In genomic region chr12:56129210-56129691, GRCh38 we compare ENCODE assay signal across 8 cellular contexts. TPM values are rescaled to one million over a fixed set of nuclear protein-coding genes. Genes with fewer than 3 reads are reported as not detected.
DNase-seq lines count a peak whose midpoint lies in the region; ATAC-seq and TF ChIP-seq lines count a peak whose summit lies in the region.

No MANE protein-coding gene starts in this region.

- peaks cover 53 to 56% of the 10 kb centered on the region in 2 donors for H3K4me1 Mint-ChIP-seq in natural killer cell treated with Interleukin-12 subunit alpha and Interleukin-12 subunit beta and Interleukin-15 and Interleukin-18, amount 100 ng/mL, for 72 hours (ENCODE audit: low read depth in 2 of 2)

- H3K27ac ChIP-seq in DND-41 (ENCODE audit: low read length), result peak overlapping the region; percentile 79
- H3K27ac ChIP-seq in OCI-LY3 (ENCODE audit: low read length), result no peak overlapping the region
- peak overlapping the region; percentile 94 to 98 (median 98) for H3K27ac ChIP-seq in esophagus muscularis mucosa (replicated peaks in 1 of 4)
- H3K27ac ChIP-seq in temporal lobe (ENCODE audit: low read depth, low read length), result peak overlapping the region; percentile 67

- H3K9me3 ChIP-seq in DND-41 (ENCODE audit: insufficient read depth, low read length, severe bottlenecking), result peaks cover 6% of the 10 kb centered on the region
- H3K9me3 ChIP-seq in HAP-1, result no peaks in the 10 kb centered on the region
- no peaks in the 10 kb centered on the region for H3K9me3 ChIP-seq in OCI-LY3 (ENCODE audit: insufficient read depth, low read length)
- no peaks in the 10 kb centered on the region for H3K9me3 ChIP-seq in esophagus muscularis mucosa

- peak overlapping the region; percentile 92 to 94 for H3K27ac Mint-ChIP-seq in natural killer cell treated with Interleukin-12 subunit alpha and Interleukin-12 subunit beta and Interleukin-15 and Interleukin-18, amount 100 ng/mL, for 72 hours

- H3K36me3 Mint-ChIP-seq in natural killer cell treated with Interleukin-12 subunit alpha and Interleukin-12 subunit beta and Interleukin-15 and Interleukin-18, amount 100 ng/mL, for 72 hours, result peaks cover 19% of the 10 kb centered on the region

- H3K9me3 Mint-ChIP-seq in natural killer cell treated with Interleukin-12 subunit alpha and Interleukin-12 subunit beta and Interleukin-15 and Interleukin-18, amount 100 ng/mL, for 72 hours, result no peaks in the 10 kb centered on the region

- DNase-seq in DND-41 (peak; percentile 86), HAP-1 (ENCODE audit: low spot score in 2 of 2) (peak; percentile 78 to 85), esophagus muscularis mucosa (ENCODE audit: extremely low spot score) (no peak)
- peak; percentile 78 for DNase-seq in activated T-cell treated with anti-CD3 and anti-CD28 coated beads, Interleukin-2, amount 50 U/mL, for 1 hour
- DNase-seq in natural killer cell treated with Interleukin-12 subunit alpha and Interleukin-12 subunit beta and Interleukin-15 and Interleukin-18, amount 100 ng/mL, for 72 hours (ENCODE audit: low spot score), result peak; percentile 90

- no peaks in the 10 kb centered on the region for H3K27me3 ChIP-seq in DND-41 (ENCODE audit: insufficient read depth, low read length, poor library complexity)
- H3K27me3 ChIP-seq in HAP-1 (ENCODE audit: low read depth), result no peaks in the 10 kb centered on the region
- H3K27me3 ChIP-seq in OCI-LY3 (ENCODE audit: low read depth, low read length), result no peaks in the 10 kb centered on the region
- H3K27me3 ChIP-seq in esophagus muscularis mucosa, result no peaks in the 10 kb centered on the region

- H3K9ac ChIP-seq in DND-41 (ENCODE audit: low read depth, low read length) (peak overlapping the region; percentile 66), OCI-LY3 (ENCODE audit: low read length) (peak overlapping the region; percentile 94)

- no peaks in the 10 kb centered on the region for H3K27me3 Mint-ChIP-seq in natural killer cell treated with Interleukin-12 subunit alpha and Interleukin-12 subunit beta and Interleukin-15 and Interleukin-18, amount 100 ng/mL, for 72 hours

- TF ChIP-seq EP300 in esophagus muscularis mucosa (IDR thresholded peaks at IDR 0.05), result no peak

- H2AFZ ChIP-seq in DND-41 (ENCODE audit: low read depth, low read length) (peak overlapping the region; percentile 79), OCI-LY3 (ENCODE audit: low read depth, low read length) (no peak overlapping the region)

- H4K20me1 ChIP-seq in DND-41 (ENCODE audit: insufficient read depth, low read length) (no peaks in the 10 kb centered on the region), OCI-LY3 (ENCODE audit: insufficient read depth, low read length) (no peaks in the 10 kb centered on the region)

- peaks cover 40% of the 10 kb centered on the region for H3K36me3 ChIP-seq in DND-41 (ENCODE audit: insufficient read depth, low read length)
- peaks cover 42% of the 10 kb centered on the region for H3K36me3 ChIP-seq in HAP-1 (replicated peaks)
- H3K36me3 ChIP-seq in OCI-LY3 (replicated peaks; ENCODE audit: low read depth, low read length), result peaks cover 36% of the 10 kb centered on the region
- H3K36me3 ChIP-seq in esophagus muscularis mucosa, result peaks cover 28 to 43% (median 40%) of the 10 kb centered on the region in 4 donors

- H3K4me2 ChIP-seq in DND-41 (ENCODE audit: insufficient read depth, low read length), result peak overlapping the region; percentile 90
- peak overlapping the region; percentile 86 for H3K4me2 ChIP-seq in OCI-LY3 (ENCODE audit: low read length)

- H3K4me1 ChIP-seq in DND-41 (ENCODE audit: insufficient read depth, low read length), result peaks cover 57% of the 10 kb centered on the region
- peaks cover 18% of the 10 kb centered on the region for H3K4me1 ChIP-seq in HAP-1
- H3K4me1 ChIP-seq in OCI-LY3 (ENCODE audit: low read length), result peaks cover 29% of the 10 kb centered on the region
- H3K4me1 ChIP-seq in esophagus muscularis mucosa, result peaks cover 37 to 53% (median 49%) of the 10 kb centered on the region in 4 donors

- intact Hi-C loops in esophagus muscularis mucosa (cut with DNase I), result loop anchor here (10.0 kb wide), 2 partner anchors 336 to 506 kb away; partner anchors contain the start of genes BAZ2A and SPRYD4

- ATAC-seq in DND-41 (ENCODE audit: insufficient read depth, low read depth) (peak; percentile 54), GM21360 (IDR thresholded peaks at IDR 0.05; ENCODE audit: unreplicated experiment) (no peak)
- peak; percentile 64 to 66 for ATAC-seq in natural killer cell treated with Interleukin-12 subunit alpha and Interleukin-12 subunit beta and Interleukin-15 and Interleukin-18, amount 100 ng/mL, for 72 hours

- H3K4me3 Mint-ChIP-seq in natural killer cell treated with Interleukin-12 subunit alpha and Interleukin-12 subunit beta and Interleukin-15 and Interleukin-18, amount 100 ng/mL, for 72 hours, result peak overlapping the region; percentile 97

- H3K4me3 ChIP-seq in DND-41 (ENCODE audit: low read depth in 1 of 2, low read length in 2 of 2) (peak overlapping the region; percentile 40 to 74), HAP-1 (peak overlapping the region; percentile 62), OCI-LY3 (ENCODE audit: low read length) (peak overlapping the region; percentile 97), esophagus muscularis mucosa (peak overlapping the region; percentile 78 to 91 (median 87))

- TF ChIP-seq CTCF in DND-41 (IDR thresholded peaks at IDR 0.05; ENCODE audit: borderline replicate concordance, extremely low read depth, low read length, poor library complexity, severe bottlenecking) (no peak), OCI-LY3 (IDR thresholded peaks at IDR 0.05; ENCODE audit: low read depth, low read length) (no peak), esophagus muscularis mucosa (IDR thresholded peaks at IDR 0.05) (no peak)

- H3K79me2 ChIP-seq in DND-41 (ENCODE audit: insufficient read depth, low read length), result peaks cover 30% of the 10 kb centered on the region
- H3K79me2 ChIP-seq in OCI-LY3 (ENCODE audit: low read length), result peaks cover 11% of the 10 kb centered on the region

- in situ Hi-C loops in HAP-1 (cut with MboI; ENCODE audit: low sequenced_read_pairs), result no loop called here

- TF ChIP-seq POLR2A in esophagus muscularis mucosa (IDR thresholded peaks at IDR 0.05; ENCODE audit: low read depth), result no peak

- WGBS in esophagus muscularis mucosa, result 2% methylated on average over 12 of the region's 27 CpGs

RNA-seq across cellular contexts. Expression of gene ESYT1, which starts 1.2 kb away (rescaled TPM):
- total RNA-seq in esophagus muscularis mucosa (100 to 1,000 TPM; 151 to 245 (median 214) TPM), temporal lobe (19.2 TPM)
- 100 to 1,000 TPM in 1 of 2 donors, 10 to 100 TPM in 1; 89.3 to 120 TPM for total RNA-seq in natural killer cell treated with Interleukin-12 subunit alpha and Interleukin-12 subunit beta and Interleukin-15 and Interleukin-18, amount 100 ng/mL, for 72 hours

RNA-seq across cellular contexts. Expression of gene ZC3H10, which starts 11.2 kb away (rescaled TPM):
- total RNA-seq in esophagus muscularis mucosa (1 to 10 TPM; 5.0 to 7.9 (median 6.6) TPM), temporal lobe (3.9 TPM)
- total RNA-seq in natural killer cell treated with Interleukin-12 subunit alpha and Interleukin-12 subunit beta and Interleukin-15 and Interleukin-18, amount 100 ng/mL, for 72 hours, result 10 to 100 TPM; 11.4 to 14.9 TPM

RNA-seq across cellular contexts. Expression of gene RPL41, which starts 12.8 kb away (rescaled TPM):
- total RNA-seq in esophagus muscularis mucosa, result 1,000 to 10,000 TPM; 1,962 to 4,166 (median 3,502) TPM
- 1,000 to 10,000 TPM; 2,363 to 2,700 TPM for total RNA-seq in natural killer cell treated with Interleukin-12 subunit alpha and Interleukin-12 subunit beta and Interleukin-15 and Interleukin-18, amount 100 ng/mL, for 72 hours
- total RNA-seq in temporal lobe, result 1,459 TPM

RNA-seq across cellular contexts. Expression of gene MYL6B, which starts 23.1 kb away (rescaled TPM):
- total RNA-seq in esophagus muscularis mucosa, result 10 to 100 TPM; 28.5 to 39.4 (median 33.6) TPM
- total RNA-seq in natural killer cell treated with Interleukin-12 subunit alpha and Interleukin-12 subunit beta and Interleukin-15 and Interleukin-18, amount 100 ng/mL, for 72 hours, result 10 to 100 TPM; 32.0 to 65.5 TPM
- total RNA-seq in temporal lobe, result 79.4 TPM

RNA-seq across cellular contexts. Expression of gene PA2G4, which starts 24.9 kb away (rescaled TPM):
- total RNA-seq in esophagus muscularis mucosa (100 to 1,000 TPM in 2 of 4 donors, 10 to 100 TPM in 2; 90.5 to 133 (median 105) TPM), temporal lobe (68.8 TPM)
- 100 to 1,000 TPM; 233 to 318 TPM for total RNA-seq in natural killer cell treated with Interleukin-12 subunit alpha and Interleukin-12 subunit beta and Interleukin-15 and Interleukin-18, amount 100 ng/mL, for 72 hours
